ENCODE assay signal across 30 cellular contexts in genomic region chr2:169331461-169331860, GRCh38. TPM values are rescaled to one million over a fixed set of nuclear protein-coding genes. Genes with fewer than 3 reads are reported as not detected.
"Had no signal": no experiment of that assay in that cellular context is flagged by ENCODE, and none has a peak within 500 bp of the region (broad histone marks: within the 10 kb centered on the region; RNA-seq: fewer than 3 reads in every experiment).

No MANE protein-coding gene starts in this region.

- H3K27me3 ChIP-seq: pancreas, uterus had no signal

- ATAC-seq: naive thymus-derived CD8-positive, alpha-beta T cell; pancreas; right cardiac atrium; sciatic nerve had no signal

- DNase-seq: head of caudate nucleus; hippocampal formation; kidney glomerular epithelial cell; left cardiac atrium; left ventricle myocardium inferior; naive thymus-derived CD8-positive, alpha-beta T cell; pancreas; posterior cingulate gyrus; retina; right cardiac atrium; spleen; stimulated activated CD4-positive, alpha-beta T cell treated with anti-CD3 and anti-CD28 coated beads, Interleukin-1b, Interleukin-23, amount 100 ng/mL, for 48 hours; stimulated activated CD4-positive, alpha-beta T cell treated with anti-CD3 and anti-CD28 coated beads, Interleukin-2, amount 100 ng/mL, for 48 hours; stimulated activated CD4-positive, alpha-beta T cell treated with anti-CD3 and anti-CD28 coated beads, Interleukin-4, amount 100 ng/mL, for 4 hours; stimulated activated CD8-positive, alpha-beta memory T cell treated with anti-CD3 and anti-CD28 coated beads, Interleukin-4, amount 100 ng/mL, for 48 hours; stimulated activated naive CD4-positive, alpha-beta T cell; tibial artery; trophoblast cell; uterus had no signal

- H3K36me3 Mint-ChIP-seq: memory B cell; naive thymus-derived CD8-positive, alpha-beta T cell had no signal

- H3K27ac Mint-ChIP-seq: memory B cell; naive thymus-derived CD8-positive, alpha-beta T cell; nephron; stimulated activated naive CD8-positive, alpha-beta T cell treated with anti-CD3 and anti-CD28 coated beads, Interleukin-15, Interleukin-2, amounts not matched to agents 100 ng/mL and 50 ng/mL, for 24 hours had no signal

- H3K4me3 ChIP-seq: left ventricle myocardium inferior, pancreas, prostate gland, skin epidermis, spleen, suprapubic skin, thoracic aorta, tibial artery, uterus had no signal

- H3K4me1 Mint-ChIP-seq: memory B cell, nephron had no signal

- H3K9me3 ChIP-seq: left ventricle myocardium inferior, pancreas, prostate gland, spleen, suprapubic skin, thoracic aorta, tibial artery, uterus had no signal

- H3K4me1 ChIP-seq: left ventricle myocardium inferior, pancreas, prostate gland, spleen, suprapubic skin, tibial artery, uterus had no signal

- H3K4me3 Mint-ChIP-seq: memory B cell; naive thymus-derived CD8-positive, alpha-beta T cell; nephron; stimulated activated naive CD8-positive, alpha-beta T cell treated with anti-CD3 and anti-CD28 coated beads, Interleukin-15, Interleukin-2, amounts not matched to agents 100 ng/mL and 50 ng/mL, for 24 hours had no signal

- H3K36me3 ChIP-seq: left ventricle myocardium inferior, pancreas, prostate gland, spleen, suprapubic skin, thoracic aorta, tibial artery, uterus had no signal

- H3K9me3 Mint-ChIP-seq: memory B cell; stimulated activated naive CD8-positive, alpha-beta T cell treated with anti-CD3 and anti-CD28 coated beads, Interleukin-15, Interleukin-2, amounts not matched to agents 100 ng/mL and 50 ng/mL, for 24 hours had no signal

RNA-seq across cellular contexts. Expression of gene LRP2, which starts 30.9 kb away (rescaled TPM):
- total RNA-seq: lung microvascular endothelial cell; mesenteric fat pad; naive thymus-derived CD8-positive, alpha-beta T cell; osteoblast; spleen had no signal
